ENCODE assay signal across 10 cellular contexts in the genomic region with DNA sequence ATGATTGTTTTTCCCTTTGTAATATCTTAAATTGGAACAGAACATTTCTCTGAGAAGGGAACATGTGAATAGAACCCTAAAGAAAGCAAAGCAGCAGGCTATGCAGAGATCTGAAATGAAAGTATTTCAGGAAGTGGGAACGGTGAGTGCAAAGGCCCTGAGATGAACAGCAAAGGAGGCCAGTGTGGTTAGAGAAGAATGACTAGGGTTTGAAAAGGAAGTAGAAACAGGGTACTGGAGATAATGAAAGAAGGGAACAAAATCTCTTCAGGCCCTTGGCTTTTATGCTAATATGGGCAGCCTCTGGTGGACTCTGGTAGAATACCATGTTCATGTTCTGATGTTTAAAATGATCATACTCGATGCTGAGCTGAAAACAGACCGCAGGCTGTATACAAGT. TPM values are rescaled to one million over a fixed set of nuclear protein-coding genes. Genes with fewer than 3 reads are reported as not detected.
A peak's percentile ranks its signal among the peaks of the same experiment; 100 is the strongest.
DNase-seq lines count a peak whose midpoint lies in the region; ATAC-seq and TF ChIP-seq lines count a peak whose summit lies in the region.
"Had no signal": no experiment of that assay in that cellular context is flagged by ENCODE, and none has a peak within 500 bp of the region (broad histone marks: within the 10 kb centered on the region; RNA-seq: fewer than 3 reads in every experiment).

No MANE protein-coding gene starts in this region.

- no peak for TF ChIP-seq CTCF in heart left ventricle (IDR thresholded peaks at IDR 0.05)

- no peak overlapping the region for H3K4ac ChIP-seq in mesenchymal stem cell (ENCODE audit: low read depth in 1 of 2, low read length in 2 of 2)

- no peak overlapping the region for H3K14ac ChIP-seq in mesenchymal stem cell (ENCODE audit: low read length in 2 of 2)

- no peak overlapping the region for H3K18ac ChIP-seq in mesenchymal stem cell (ENCODE audit: low read depth in 1 of 2, low read length in 2 of 2)

- H3K4me1 ChIP-seq in mesenchymal stem cell (ENCODE audit: control insufficient read depth, insufficient read depth, low read depth, low read length): peaks cover 6% of the 10 kb centered on the region
- H3K4me1 ChIP-seq in heart left ventricle: peaks cover 0 to 73% (median 43%) of the 10 kb centered on the region in 12 donors

- H3K27ac ChIP-seq in mesenchymal stem cell (ENCODE audit: low read length, poor library complexity, severe bottlenecking): no peak overlapping the region
- peak overlapping the region in 1 of 12 donors; percentile 43 for H3K27ac ChIP-seq in heart left ventricle
- H3K27ac ChIP-seq: HL-60 had no signal

- ATAC-seq in GM18873 (IDR thresholded peaks at IDR 0.05; ENCODE audit: low FRiP score, unreplicated experiment) (peak; percentile 83), GM21825 (IDR thresholded peaks at IDR 0.05; ENCODE audit: unreplicated experiment) (peak; percentile 87), heart left ventricle (no peak)
- ATAC-seq: left lobe of liver had no signal

- H3K4me3 ChIP-seq in Jurkat, Clone E6-1 (ENCODE audit: low read length): no peak overlapping the region
- H3K4me3 ChIP-seq in mesenchymal stem cell (ENCODE audit: insufficient read depth in 1 of 2, low read depth in 1 of 2, low read length in 2 of 2): no peak overlapping the region
- H3K4me3 ChIP-seq in heart left ventricle: no peak overlapping the region

- no peak overlapping the region for H2BK12ac ChIP-seq in mesenchymal stem cell (ENCODE audit: low read length in 2 of 2)

- no peak overlapping the region for H4K91ac ChIP-seq in mesenchymal stem cell (ENCODE audit: low read length)

- no peak for TF ChIP-seq POLR2A in heart left ventricle (IDR thresholded peaks at IDR 0.05)

- no peak overlapping the region for H3K23ac ChIP-seq in mesenchymal stem cell (ENCODE audit: low read length in 2 of 2)

- peak overlapping the region; percentile 22 for H3K9ac ChIP-seq in mesenchymal stem cell (ENCODE audit: low read length)

- peaks cover 0 to 16% of the 10 kb centered on the region in 2 experiments for H3K36me3 ChIP-seq in mesenchymal stem cell (ENCODE audit: control insufficient read depth in 1 of 2, insufficient read depth in 2 of 2, low read depth in 1 of 2, low read length in 2 of 2)
- H3K36me3 ChIP-seq in heart left ventricle: no peaks in the 10 kb centered on the region

- H2BK5ac ChIP-seq in mesenchymal stem cell (ENCODE audit: low read depth, low read length, poor library complexity, severe bottlenecking): no peak overlapping the region

- H2BK15ac ChIP-seq in mesenchymal stem cell (ENCODE audit: low read depth, poor library complexity, severe bottlenecking): no peak overlapping the region

- H3K79me1 ChIP-seq in mesenchymal stem cell (replicated peaks; ENCODE audit: low read length, poor library complexity, severe bottlenecking): peaks cover 12% of the 10 kb centered on the region

- H3K4me2 ChIP-seq in mesenchymal stem cell (ENCODE audit: low read length, poor library complexity, severe bottlenecking): no peak overlapping the region

- H2AFZ ChIP-seq in mesenchymal stem cell (ENCODE audit: low read depth, low read length): no peak overlapping the region

- no peaks in the 10 kb centered on the region for H3K27me3 ChIP-seq in mesenchymal stem cell (ENCODE audit: control insufficient read depth in 1 of 2, insufficient read depth in 1 of 2, low read length in 2 of 2)
- H3K27me3 ChIP-seq in heart left ventricle: no peaks in the 10 kb centered on the region

- H4K8ac ChIP-seq in mesenchymal stem cell (ENCODE audit: low read length): no peak overlapping the region

- DNase-seq in Jurkat, Clone E6-1 (ENCODE audit: low read depth, low spot score): peak; percentile 67
- DNase-seq in mesenchymal stem cell (peak; percentile 42), DMS153 treated with DMSO at 0.1 percent for 48 hours (lab: John Stamatoyannopoulos, UW; ENCODE audit: unreplicated experiment) (no peak), heart left ventricle (no peak), AG08395 (ENCODE audit: low spot score) (no peak)
- DNase-seq: stimulated activated CD4-positive, alpha-beta T cell treated with anti-CD3 and anti-CD28 coated beads, Interleukin-4, amount 100 ng/mL, for 24 hours had no signal

- H2AK5ac ChIP-seq in mesenchymal stem cell (ENCODE audit: low read length, severe bottlenecking): no peak overlapping the region

- H2BK120ac ChIP-seq in mesenchymal stem cell (ENCODE audit: low read depth, low read length): no peak overlapping the region

- WGBS in mesenchymal stem cell: 86% methylated on average over 3 of the region's 3 CpGs
- 84 to 89% (median 88%) methylated on average over 3 of the region's 3 CpGs for WGBS in heart left ventricle, 4 donors

- H3K9me3 ChIP-seq in mesenchymal stem cell (ENCODE audit: control insufficient read depth, low read length) (no peaks in the 10 kb centered on the region), heart left ventricle (no peaks in the 10 kb centered on the region)

- intact Hi-C loops in heart left ventricle (cut with DNase I): no loop called here

RNA-seq across cellular contexts. Expression of gene ARHGAP21, which starts 22.2 kb away (rescaled TPM):
- polyA plus RNA-seq in Jurkat, Clone E6-1 (2012; ENCODE audit: insufficient read depth, insufficient read length): 17.7 TPM
- 36.6 TPM for polyA plus RNA-seq in mesenchymal stem cell (2013, experiment 1 of 2)
- 35.0 TPM for polyA plus RNA-seq in mesenchymal stem cell (2013, experiment 2 of 2)
- 10 to 100 TPM; 29.1 to 71.9 (median 49.7) TPM for total RNA-seq in heart left ventricle
- 10 to 100 TPM; 20.8 to 40.6 TPM for polyA plus RNA-seq in heart left ventricle

Comparison
In these comparisons a context has a peak if more than half of its experiments do, and no peak if none do; other contexts are left out.
1. ATAC-seq: peak in GM18873 (single experiment) and GM21825 (single experiment); none in heart left ventricle (0 of 4).
2. DNase-seq: peak in Jurkat, Clone E6-1 (single experiment) and mesenchymal stem cell (single experiment); none in DMS153 treated with DMSO at 0.1 percent for 48 hours (single experiment), heart left ventricle (0 of 5) and AG08395 (single experiment).